ENCODE assay signal across 34 cellular contexts in the genomic region with DNA sequence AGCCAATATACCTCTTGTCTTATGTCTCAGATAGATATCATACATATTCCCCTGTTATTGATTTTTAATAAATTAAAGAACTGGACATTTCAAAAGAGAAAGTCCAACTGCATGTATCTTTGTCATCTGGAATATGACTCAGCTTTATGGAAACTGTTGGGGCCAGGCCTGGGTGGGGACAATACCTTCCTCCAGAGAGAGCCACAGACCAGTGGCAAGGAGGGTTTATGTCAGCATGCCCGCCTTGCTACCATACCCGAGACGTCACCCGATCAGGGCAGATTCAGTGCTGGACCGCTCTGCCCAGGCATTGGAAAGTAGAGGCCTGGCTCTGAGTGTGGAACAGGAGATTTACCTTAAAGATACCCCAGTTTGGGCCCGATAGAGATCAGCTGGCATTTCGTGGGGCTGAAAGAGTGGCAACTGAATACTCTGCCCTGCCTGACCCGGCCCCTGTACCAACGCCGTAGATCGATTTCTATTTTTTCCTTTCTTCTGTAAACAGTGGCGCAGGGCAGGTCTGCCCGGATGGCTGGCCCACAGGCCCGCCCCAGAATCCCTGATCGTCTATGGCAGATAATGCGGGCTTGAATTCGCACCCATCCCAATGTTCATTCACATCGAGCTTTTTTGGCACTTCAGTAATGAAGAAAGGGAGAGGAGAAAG.
"Had no signal": no experiment of that assay in that cellular context is flagged by ENCODE, and none has a peak within 500 bp of the region (broad histone marks: within the 10 kb centered on the region; RNA-seq: fewer than 3 reads in every experiment).

No MANE protein-coding gene starts in this region.

- FAIRE-seq: astrocyte, bronchial epithelial cell, RCC 7860 had no signal

- H3K4me3 Mint-ChIP-seq: activated CD4-positive, alpha-beta memory T cell treated with anti-CD3 and anti-CD28 coated beads, Interleukin-2, amount 10 ng/mL, durations not matched to agents 7 days and 5 days; activated CD8-positive, alpha-beta memory T cell treated with anti-CD3 and anti-CD28 coated beads, Interleukin-2, amount 10 ng/mL, durations not matched to agents 7 days and 5 days; activated naive CD4-positive, alpha-beta T cell treated with anti-CD3 and anti-CD28 coated beads, Interleukin-2, amount 50 U/mL, for 24 hours; activated naive CD8-positive, alpha-beta T cell treated with anti-CD3 and anti-CD28 coated beads, Interleukin-2, amount 10 ng/mL, durations not matched to agents 7 days and 5 days had no signal

- H3K27me3 ChIP-seq: body of pancreas, MG63 had no signal

- H3K27ac ChIP-seq: body of pancreas, PC-9, SJCRH30, SK-N-MC, WERI-Rb-1 had no signal

- DNase-seq: activated CD4-positive, alpha-beta memory T cell treated with anti-CD3 and anti-CD28 coated beads, Interleukin-2, amount 10 ng/mL, durations not matched to agents 7 days and 5 days; activated CD4-positive, alpha-beta T cell treated with anti-CD3 and anti-CD28 coated beads for 1 hour; activated CD4-positive, alpha-beta T cell treated with anti-CD3 and anti-CD28 coated beads for 48 hours; activated CD4-positive, CD25-positive, alpha-beta regulatory T cell; activated CD8-positive, alpha-beta memory T cell treated with anti-CD3 and anti-CD28 coated beads for 24 hours; activated CD8-positive, alpha-beta memory T cell treated with anti-CD3 and anti-CD28 coated beads, Interleukin-2, amount 10 ng/mL, durations not matched to agents 7 days and 5 days; activated CD8-positive, alpha-beta memory T cell treated with anti-CD3 and anti-CD28 coated beads, Interleukin-2, amount 50 U/mL, for 48 hours; activated effector memory CD4-positive, alpha-beta T cell treated with Interleukin-2 at 50 U/mL for 16 hours; activated naive CD8-positive, alpha-beta T cell treated with anti-CD3 and anti-CD28 coated beads, Interleukin-2, amount 10 ng/mL, durations not matched to agents 7 days and 5 days; activated T-cell treated with anti-CD3 and anti-CD28 coated beads, Interleukin-2, amount 50 U/mL, for 48 hours; body of pancreas; caudate nucleus; cerebellar nuclear complex; Karpas-422; MG63; NCI-H1048; NCI-H1105 treated with DMSO at 0.1 percent for 48 hours; NCI-H1436; NCI-H1694; NCI-H1930; NCI-H2081 treated with DMSO at 0.1 percent for 48 hours; NCI-H345; NCI-H524 treated with DMSO at 0.1 percent for 48 hours; NK-92 treated with Interleukin-12 subunit alpha and Interleukin-12 subunit beta, amount 100 ng/mL, for 24 hours; PC-9; SHP77; T1000; WERI-Rb-1 had no signal

- H3K27ac Mint-ChIP-seq: activated CD4-positive, alpha-beta memory T cell treated with anti-CD3 and anti-CD28 coated beads, Interleukin-2, amount 10 ng/mL, durations not matched to agents 7 days and 5 days; activated CD8-positive, alpha-beta memory T cell treated with anti-CD3 and anti-CD28 coated beads, Interleukin-2, amount 10 ng/mL, durations not matched to agents 7 days and 5 days; activated naive CD4-positive, alpha-beta T cell treated with anti-CD3 and anti-CD28 coated beads, Interleukin-2, amount 50 U/mL, for 24 hours; activated naive CD8-positive, alpha-beta T cell treated with anti-CD3 and anti-CD28 coated beads, Interleukin-2, amount 10 ng/mL, durations not matched to agents 7 days and 5 days had no signal

- H3K4me1 Mint-ChIP-seq: activated CD4-positive, alpha-beta memory T cell treated with anti-CD3 and anti-CD28 coated beads, Interleukin-2, amount 10 ng/mL, durations not matched to agents 7 days and 5 days; activated CD8-positive, alpha-beta memory T cell treated with anti-CD3 and anti-CD28 coated beads, Interleukin-2, amount 10 ng/mL, durations not matched to agents 7 days and 5 days; activated naive CD4-positive, alpha-beta T cell treated with anti-CD3 and anti-CD28 coated beads, Interleukin-2, amount 50 U/mL, for 24 hours; activated naive CD8-positive, alpha-beta T cell treated with anti-CD3 and anti-CD28 coated beads, Interleukin-2, amount 10 ng/mL, durations not matched to agents 7 days and 5 days had no signal

- H3K36me3 ChIP-seq: MG63, SJCRH30, WERI-Rb-1 had no signal

- ATAC-seq: activated CD8-positive, alpha-beta memory T cell treated with anti-CD3 and anti-CD28 coated beads, Interleukin-2, amount 10 ng/mL, durations not matched to agents 7 days and 5 days; body of pancreas had no signal

- H3K27me3 Mint-ChIP-seq: activated CD4-positive, alpha-beta memory T cell treated with anti-CD3 and anti-CD28 coated beads, Interleukin-2, amount 10 ng/mL, durations not matched to agents 7 days and 5 days; activated CD8-positive, alpha-beta memory T cell treated with anti-CD3 and anti-CD28 coated beads, Interleukin-2, amount 10 ng/mL, durations not matched to agents 7 days and 5 days; activated naive CD8-positive, alpha-beta T cell treated with anti-CD3 and anti-CD28 coated beads, Interleukin-2, amount 10 ng/mL, durations not matched to agents 7 days and 5 days had no signal

- H3K4me2 ChIP-seq: PC-9 had no signal

- H3K36me3 Mint-ChIP-seq: activated CD8-positive, alpha-beta memory T cell treated with anti-CD3 and anti-CD28 coated beads, Interleukin-2, amount 10 ng/mL, durations not matched to agents 7 days and 5 days; activated naive CD4-positive, alpha-beta T cell treated with anti-CD3 and anti-CD28 coated beads, Interleukin-2, amount 50 U/mL, for 24 hours; activated naive CD8-positive, alpha-beta T cell treated with anti-CD3 and anti-CD28 coated beads, Interleukin-2, amount 10 ng/mL, durations not matched to agents 7 days and 5 days had no signal

- H3K4me1 ChIP-seq: body of pancreas, SJCRH30 had no signal

- H3K9me3 Mint-ChIP-seq: activated CD4-positive, alpha-beta memory T cell treated with anti-CD3 and anti-CD28 coated beads, Interleukin-2, amount 10 ng/mL, durations not matched to agents 7 days and 5 days; activated naive CD8-positive, alpha-beta T cell treated with anti-CD3 and anti-CD28 coated beads, Interleukin-2, amount 10 ng/mL, durations not matched to agents 7 days and 5 days had no signal

- H2AFZ ChIP-seq: PC-9 had no signal

- H3K4me3 ChIP-seq: body of pancreas, MG63, PC-9, SJCRH30, SK-N-MC had no signal

- H3K9me3 ChIP-seq: body of pancreas, MG63, SJCRH30 had no signal
